ENCODE assay signal across 29 cellular contexts in the genomic region with DNA sequence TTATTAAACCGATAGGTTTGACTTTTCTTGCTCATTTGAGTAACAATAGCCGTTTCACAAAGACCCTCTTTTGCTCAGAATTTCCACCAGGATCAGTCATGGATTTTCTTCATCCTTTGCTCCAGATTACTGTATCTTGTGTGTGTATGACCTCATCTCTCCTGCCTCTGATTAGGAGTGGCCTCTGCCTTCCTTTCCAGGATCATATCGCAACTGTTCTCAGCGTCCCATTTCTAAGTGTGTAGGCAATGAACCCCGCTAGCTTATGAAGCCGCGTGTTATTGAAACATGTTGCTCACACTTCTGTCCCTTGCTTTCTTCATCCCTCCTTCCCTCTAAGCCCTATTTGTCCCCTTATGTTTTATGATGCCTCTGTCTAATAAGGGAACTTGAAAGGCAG.
DNase-seq lines count a peak whose midpoint lies in the region; ATAC-seq and TF ChIP-seq lines count a peak whose summit lies in the region.
"Had no signal": no experiment of that assay in that cellular context is flagged by ENCODE, and none has a peak within 500 bp of the region (broad histone marks: within the 10 kb centered on the region; RNA-seq: fewer than 3 reads in every experiment).

No MANE protein-coding gene starts in this region.

- H3K27ac ChIP-seq in right atrium auricular region, result no peak overlapping the region
- no peak overlapping the region for H3K27ac ChIP-seq in upper lobe of right lung
- H3K27ac ChIP-seq: RWPE1 had no signal

- H3K36me3 ChIP-seq in right atrium auricular region (no peaks in the 10 kb centered on the region), upper lobe of right lung (no peaks in the 10 kb centered on the region)
- H3K36me3 ChIP-seq: BE2C had no signal

- H3K27me3 Mint-ChIP-seq in nephron (ENCODE audit: low read depth), result no peaks in the 10 kb centered on the region

- H3K27ac Mint-ChIP-seq in nephron, result peak overlapping the region in 2 of 3 experiments; percentile 11 to 39
- H3K27ac Mint-ChIP-seq: CD8-positive, alpha-beta memory T cell had no signal

- ATAC-seq in Right ventricle myocardium inferior (peak; percentile 78), upper lobe of right lung (peak; percentile 51), GM18502 (IDR thresholded peaks at IDR 0.05; ENCODE audit: poor library complexity, unreplicated experiment) (no peak)
- ATAC-seq: Panc1 had no signal

- no peaks in the 10 kb centered on the region for H3K36me3 Mint-ChIP-seq in nephron (ENCODE audit: low read depth)
- H3K36me3 Mint-ChIP-seq: CD14-positive monocyte; CD8-positive, alpha-beta memory T cell had no signal

- TF ChIP-seq CTCF in right atrium auricular region (IDR thresholded peaks at IDR 0.05), result no peak
- no peak for TF ChIP-seq CTCF in fibroblast of mammary gland (conservative IDR thresholded peaks at IDR 0.05; ENCODE audit: control insufficient read depth, insufficient read depth, low read depth, low read length)
- TF ChIP-seq CTCF in nephron (IDR thresholded peaks at IDR 0.05; ENCODE audit: unreplicated experiment in 3 of 3), result no peak
- no peak for TF ChIP-seq CTCF in upper lobe of right lung (IDR thresholded peaks at IDR 0.05)

- no peak overlapping the region for H3K4me3 Mint-ChIP-seq in nephron
- H3K4me3 Mint-ChIP-seq: CD14-positive monocyte; CD8-positive, alpha-beta memory T cell had no signal

- peaks cover 29% of the 10 kb centered on the region for H3K4me1 Mint-ChIP-seq in nephron
- H3K4me1 Mint-ChIP-seq: CD14-positive monocyte; CD8-positive, alpha-beta memory T cell had no signal

- intact Hi-C loops in Right ventricle myocardium inferior (cut with DNase I) (no loop called here), upper lobe of right lung (cut with DNase I) (no loop called here)

- no peak for DNase-seq in Right ventricle myocardium inferior (ENCODE audit: missing footprints)
- DNase-seq in right atrium auricular region (ENCODE audit: low spot score), result no peak
- peak; percentile 74 for DNase-seq in fibroblast of mammary gland (ENCODE audit: low read depth)
- DNase-seq in upper lobe of right lung, result no peak
- DNase-seq in occipital lobe (lab: John Stamatoyannopoulos, UW), result no peak
- DNase-seq in activated CD4-positive, CD25-positive, alpha-beta regulatory T cell (lab: John Stamatoyannopoulos, UW), result no peak
- DNase-seq: 8988T; ACHN; BE2C; CD8-positive, alpha-beta memory T cell; DMS 273 treated with DMSO at 0.1 percent for 48 hours; DMS79; GF-D8; HCEC 1CT; Kasumi-1; NCI-H1092 treated with DMSO at 0.1 percent for 48 hours; NCI-H1436; NCI-H187; NCI-H2081 treated with DMSO at 0.1 percent for 48 hours; NCI-H2171; NCI-H226; NCI-H510A; NCI-H69; SIG-M5 had no signal

- peaks cover 0 to 13% of the 10 kb centered on the region in 2 donors for H3K9me3 ChIP-seq in right atrium auricular region
- H3K9me3 ChIP-seq in upper lobe of right lung, result no peaks in the 10 kb centered on the region
- H3K9me3 ChIP-seq: BE2C had no signal

- H3K27me3 ChIP-seq in right atrium auricular region (no peaks in the 10 kb centered on the region), upper lobe of right lung (no peaks in the 10 kb centered on the region)
- H3K27me3 ChIP-seq: BE2C had no signal

- H3K4me3 ChIP-seq in right atrium auricular region (no peak overlapping the region), fibroblast of mammary gland (ENCODE audit: control insufficient read depth, low read depth, low read length) (no peak overlapping the region), upper lobe of right lung (no peak overlapping the region)

- peaks cover 7% of the 10 kb centered on the region for H3K9me3 Mint-ChIP-seq in nephron

- H3K4me1 ChIP-seq in right atrium auricular region (no peaks in the 10 kb centered on the region), upper lobe of right lung (no peaks in the 10 kb centered on the region)
